ENCODE assay signal across 16 cellular contexts in genomic region chr2:190693533-190694226, GRCh38. TPM values are rescaled to one million over a fixed set of nuclear protein-coding genes. Genes with fewer than 3 reads are reported as not detected.
DNase-seq lines count a peak whose midpoint lies in the region; ATAC-seq lines count a peak whose summit lies in the region.
"Had no signal": no experiment of that assay in that cellular context is flagged by ENCODE, and none has a peak within 500 bp of the region (broad histone marks: within the 10 kb centered on the region; RNA-seq: fewer than 3 reads in every experiment).

No MANE protein-coding gene starts in this region.

- H3K36me3 Mint-ChIP-seq in activated T-cell treated with anti-CD3 and anti-CD28 coated beads, Interleukin-2, amount 50 U/mL, for 72 hours (ENCODE audit: insufficient read depth in 2 of 2) = peaks cover 9 to 19% of the 10 kb centered on the region in 2 donors
- peaks cover 48% of the 10 kb centered on the region for H3K36me3 Mint-ChIP-seq in stimulated activated effector memory CD8-positive, alpha-beta T cell treated with anti-CD3 and anti-CD28 coated beads, Interleukin-12 subunit alpha, Interleukin-12 subunit beta, amount 100 ng/mL, for 72 hours

- DNase-seq in activated T-cell treated with anti-CD3 and anti-CD28 coated beads, Interleukin-2, amount 50 U/mL, for 72 hours = no peak
- no peak for DNase-seq in activated T-cell treated with anti-CD3 and anti-CD28 coated beads for 4 hours
- DNase-seq in stimulated activated effector memory CD8-positive, alpha-beta T cell treated with anti-CD3 and anti-CD28 coated beads, Interleukin-12 subunit alpha, Interleukin-12 subunit beta, amount 100 ng/mL, for 72 hours (ENCODE audit: low spot score in 2 of 2) = no peak
- no peak for DNase-seq in Right ventricle myocardium superior
- DNase-seq in dedifferentiated amniotic fluid mesenchymal stem cell (ENCODE audit: extremely low spot score) = no peak
- no peak for DNase-seq in germinal center (ENCODE audit: low spot score)
- DNase-seq: activated gamma-delta T cell; body of pancreas; effector memory CD8-positive, alpha-beta T cell; foreskin fibroblast; immature natural killer cell; NCI-H1105 treated with DMSO at 0.1 percent for 48 hours; NCI-H774; psoas muscle had no signal

- intact Hi-C loops in Right ventricle myocardium superior (cut with DNase I) = no loop called here

- ATAC-seq in activated T-cell treated with anti-CD3 and anti-CD28 coated beads, Interleukin-2, amount 50 U/mL, for 72 hours (replicated peaks in 1 of 2) = peak; percentile 58 to 66
- ATAC-seq in GM21367 (IDR thresholded peaks at IDR 0.05; ENCODE audit: unreplicated experiment) = peak; percentile 43
- peak; percentile 51 for ATAC-seq in HG03025 (IDR thresholded peaks at IDR 0.05; ENCODE audit: low FRiP score, unreplicated experiment)
- ATAC-seq in stimulated activated effector memory CD8-positive, alpha-beta T cell treated with anti-CD3 and anti-CD28 coated beads, Interleukin-12 subunit alpha, Interleukin-12 subunit beta, amount 100 ng/mL, for 72 hours = peak; percentile 82
- no peak for ATAC-seq in Right ventricle myocardium superior (ENCODE audit: poor library complexity)
- ATAC-seq: body of pancreas; effector memory CD8-positive, alpha-beta T cell; psoas muscle had no signal

- peak overlapping the region in 1 of 2 donors; percentile 53 for H3K4me3 Mint-ChIP-seq in activated T-cell treated with anti-CD3 and anti-CD28 coated beads, Interleukin-2, amount 50 U/mL, for 72 hours
- peak overlapping the region; percentile 36 for H3K4me3 Mint-ChIP-seq in stimulated activated effector memory CD8-positive, alpha-beta T cell treated with anti-CD3 and anti-CD28 coated beads, Interleukin-12 subunit alpha, Interleukin-12 subunit beta, amount 100 ng/mL, for 72 hours
- H3K4me3 Mint-ChIP-seq: immature natural killer cell had no signal

- peak overlapping the region; percentile 78 for H3K27ac Mint-ChIP-seq in activated T-cell treated with anti-CD3 and anti-CD28 coated beads, Interleukin-2, amount 50 U/mL, for 72 hours
- peak overlapping the region; percentile 78 for H3K27ac Mint-ChIP-seq in stimulated activated effector memory CD8-positive, alpha-beta T cell treated with anti-CD3 and anti-CD28 coated beads, Interleukin-12 subunit alpha, Interleukin-12 subunit beta, amount 100 ng/mL, for 72 hours
- H3K27ac Mint-ChIP-seq: effector memory CD8-positive, alpha-beta T cell had no signal

- H3K9me3 Mint-ChIP-seq in activated T-cell treated with anti-CD3 and anti-CD28 coated beads, Interleukin-2, amount 50 U/mL, for 72 hours = no peaks in the 10 kb centered on the region
- H3K9me3 Mint-ChIP-seq in stimulated activated effector memory CD8-positive, alpha-beta T cell treated with anti-CD3 and anti-CD28 coated beads, Interleukin-12 subunit alpha, Interleukin-12 subunit beta, amount 100 ng/mL, for 72 hours = no peaks in the 10 kb centered on the region
- H3K9me3 Mint-ChIP-seq: effector memory CD8-positive, alpha-beta T cell; immature natural killer cell had no signal

- H3K27me3 Mint-ChIP-seq in activated T-cell treated with anti-CD3 and anti-CD28 coated beads, Interleukin-2, amount 50 U/mL, for 72 hours (ENCODE audit: low read depth) = no peaks in the 10 kb centered on the region
- H3K27me3 Mint-ChIP-seq: effector memory CD8-positive, alpha-beta T cell had no signal

- H3K4me1 Mint-ChIP-seq in activated T-cell treated with anti-CD3 and anti-CD28 coated beads, Interleukin-2, amount 50 U/mL, for 72 hours (ENCODE audit: low read depth) = peaks cover 42% of the 10 kb centered on the region
- H3K4me1 Mint-ChIP-seq in stimulated activated effector memory CD8-positive, alpha-beta T cell treated with anti-CD3 and anti-CD28 coated beads, Interleukin-12 subunit alpha, Interleukin-12 subunit beta, amount 100 ng/mL, for 72 hours = peaks cover 24% of the 10 kb centered on the region

RNA-seq across cellular contexts. Expression of gene NAB1, which starts 44.8 kb away (rescaled TPM):
- 10 to 100 TPM; 42.8 to 61.3 TPM for total RNA-seq in activated T-cell treated with anti-CD3 and anti-CD28 coated beads, Interleukin-2, amount 50 U/mL, for 72 hours
- 26.9 TPM for total RNA-seq in Right ventricle myocardium superior
